In genomic region chr11:69057236-69057635, GRCh38 we compare ENCODE assay signal across 27 cellular contexts. TPM values are rescaled to one million over a fixed set of nuclear protein-coding genes. Genes with fewer than 3 reads are reported as not detected.
DNase-seq lines count a peak whose midpoint lies in the region; ATAC-seq and TF ChIP-seq lines count a peak whose summit lies in the region.
"Had no signal": no experiment of that assay in that cellular context is flagged by ENCODE, and none has a peak within 500 bp of the region (broad histone marks: within the 10 kb centered on the region; RNA-seq: fewer than 3 reads in every experiment).

No MANE protein-coding gene starts in this region.

- H3K27me3 ChIP-seq in BLaER1 treated with 17β-estradiol and CSF1 and Interleukin-3, amounts not matched to agents 10 nM and 100 nM, result no peaks in the 10 kb centered on the region
- no peaks in the 10 kb centered on the region for H3K27me3 ChIP-seq in Karpas-422 (ENCODE audit: low read length)
- no peaks in the 10 kb centered on the region for H3K27me3 ChIP-seq in MM.1S (replicated peaks; ENCODE audit: insufficient read depth, low read length)

- H3K36me3 ChIP-seq in BLaER1 treated with 17β-estradiol and CSF1 and Interleukin-3, amounts not matched to agents 10 nM and 100 nM, result peaks cover 18 to 77% (median 47%) of the 10 kb centered on the region in 11 experiments
- H3K36me3 ChIP-seq in Karpas-422 (ENCODE audit: insufficient read depth, low read length), result peaks cover 25% of the 10 kb centered on the region
- no peaks in the 10 kb centered on the region for H3K36me3 ChIP-seq in MM.1S (replicated peaks; ENCODE audit: insufficient read depth, low read length)

- H3K79me2 ChIP-seq in Karpas-422 (ENCODE audit: low read length), result peaks cover 82% of the 10 kb centered on the region
- peaks cover 29% of the 10 kb centered on the region for H3K79me2 ChIP-seq in MM.1S (ENCODE audit: low read length)

- H2AFZ ChIP-seq in Karpas-422 (ENCODE audit: low read length) (no peak overlapping the region), MM.1S (ENCODE audit: low read length) (no peak overlapping the region)
- H2AFZ ChIP-seq: GM23248 had no signal

- peak overlapping the region; percentile 91 to 98 (median 96); a peak in 21 of 22 replicates for H3K4me2 ChIP-seq in BLaER1 treated with 17β-estradiol and CSF1 and Interleukin-3, amounts not matched to agents 10 nM and 100 nM
- H3K4me2 ChIP-seq in Karpas-422 (ENCODE audit: low read depth, low read length, poor library complexity, severe bottlenecking) (no peak overlapping the region), MM.1S (ENCODE audit: low read depth, low read length) (no peak overlapping the region)

- peaks cover 80% of the 10 kb centered on the region for H3K4me1 Mint-ChIP-seq in dendritic cell treated with granulocyte-macrophage colony-stimulating factor and Interleukin-4, amounts not matched to agents 40 ng/mL and 50 ng/mL, for 4 days (ENCODE audit: low read depth)
- H3K4me1 Mint-ChIP-seq in stimulated activated memory B cell treated with anti-CD40 and anti-IgM and Interleukin-4, amounts not matched to agents 10 μg/mL and 1 μg/mL and 100 μg/mL, for 72 hours, result peaks cover 69% of the 10 kb centered on the region
- H3K4me1 Mint-ChIP-seq: H9 had no signal

- H3K27ac Mint-ChIP-seq in dendritic cell treated with granulocyte-macrophage colony-stimulating factor and Interleukin-4, amounts not matched to agents 40 ng/mL and 50 ng/mL, for 4 days, result peak overlapping the region; percentile 67
- peak overlapping the region; percentile 92 for H3K27ac Mint-ChIP-seq in stimulated activated memory B cell treated with anti-CD40 and anti-IgM and Interleukin-4, amounts not matched to agents 10 μg/mL and 1 μg/mL and 100 μg/mL, for 72 hours
- H3K27ac Mint-ChIP-seq: HFFc6 had no signal

- H3K9ac ChIP-seq in BLaER1 treated with 17β-estradiol and CSF1 and Interleukin-3, amounts not matched to agents 10 nM and 100 nM, result no peak overlapping the region
- H3K9ac ChIP-seq in Karpas-422 (ENCODE audit: low read length) (no peak overlapping the region; the same call in 1 of the 2 replicates), MM.1S (ENCODE audit: low read length) (no peak overlapping the region)
- H3K9ac ChIP-seq: GM23248, KMS-11 had no signal

- intact Hi-C loops in dendritic cell treated with granulocyte-macrophage colony-stimulating factor and Interleukin-4, amounts not matched to agents 40 ng/mL and 50 ng/mL, for 4 days (cut with micrococcal nuclease), result no loop called here

- no peak overlapping the region for H3K4me3 ChIP-seq in BLaER1 treated with 17β-estradiol and CSF1 and Interleukin-3, amounts not matched to agents 10 nM and 100 nM
- H3K4me3 ChIP-seq in Karpas-422 (ENCODE audit: low read length), result no peak overlapping the region
- H3K4me3 ChIP-seq in MM.1S (ENCODE audit: low read length), result no peak overlapping the region
- H3K4me3 ChIP-seq: GM23248 had no signal

- H3K9me3 ChIP-seq in BLaER1 treated with 17β-estradiol and CSF1 and Interleukin-3, amounts not matched to agents 10 nM and 100 nM (replicated peaks in 1 of 11), result no peaks in the 10 kb centered on the region
- H3K9me3 ChIP-seq in Karpas-422 (ENCODE audit: low read length) (no peaks in the 10 kb centered on the region), MM.1S (replicated peaks; ENCODE audit: insufficient read depth, low read length) (no peaks in the 10 kb centered on the region)

- TF ChIP-seq CTCF in MM.1S (IDR thresholded peaks at IDR 0.05; ENCODE audit: low read length), result no peak

- peaks cover 13% of the 10 kb centered on the region; the same call in 1 of the 2 replicates for H3F3A ChIP-seq in MM.1S (ENCODE audit: insufficient read depth, low read length)

- H3K27me3 Mint-ChIP-seq in dendritic cell treated with granulocyte-macrophage colony-stimulating factor and Interleukin-4, amounts not matched to agents 40 ng/mL and 50 ng/mL, for 4 days, result no peaks in the 10 kb centered on the region
- no peaks in the 10 kb centered on the region for H3K27me3 Mint-ChIP-seq in stimulated activated memory B cell treated with anti-CD40 and anti-IgM and Interleukin-4, amounts not matched to agents 10 μg/mL and 1 μg/mL and 100 μg/mL, for 72 hours
- H3K27me3 Mint-ChIP-seq: CD8-positive, alpha-beta memory T cell had no signal

- H3K4me1 ChIP-seq in BLaER1 treated with 17β-estradiol and CSF1 and Interleukin-3, amounts not matched to agents 10 nM and 100 nM, result peaks cover 64 to 86% (median 74%) of the 10 kb centered on the region in 10 experiments
- peaks cover 75% of the 10 kb centered on the region for H3K4me1 ChIP-seq in Karpas-422 (ENCODE audit: low read length)
- peaks cover 20% of the 10 kb centered on the region for H3K4me1 ChIP-seq in MM.1S (ENCODE audit: low read length)

- H3K9me3 Mint-ChIP-seq in dendritic cell treated with granulocyte-macrophage colony-stimulating factor and Interleukin-4, amounts not matched to agents 40 ng/mL and 50 ng/mL, for 4 days, result no peaks in the 10 kb centered on the region
- no peaks in the 10 kb centered on the region for H3K9me3 Mint-ChIP-seq in stimulated activated memory B cell treated with anti-CD40 and anti-IgM and Interleukin-4, amounts not matched to agents 10 μg/mL and 1 μg/mL and 100 μg/mL, for 72 hours
- H3K9me3 Mint-ChIP-seq: CD8-positive, alpha-beta memory T cell; H9; HFFc6 had no signal

- no peak overlapping the region for H3K27ac ChIP-seq in BLaER1 treated with 17β-estradiol and CSF1 and Interleukin-3, amounts not matched to agents 10 nM and 100 nM
- H3K27ac ChIP-seq in Karpas-422 (ENCODE audit: low read length) (peak overlapping the region; percentile 96), MM.1S (ENCODE audit: low read length) (no peak overlapping the region)
- H3K27ac ChIP-seq: GM23248 had no signal

- DNase-seq in Karpas-422, result no peak
- DNase-seq in activated CD4-positive, alpha-beta T cell treated with anti-CD3 and anti-CD28 coated beads for 48 hours, result no peak
- DNase-seq in MM.1S, result no peak
- no peak for DNase-seq in stimulated activated CD4-positive, alpha-beta T cell treated with anti-CD3 and anti-CD28 coated beads, Interleukin-12 subunit alpha, Interleukin-12 subunit beta, amount 100 ng/mL, for 4 hours
- DNase-seq: C1 segment of cervical spinal cord; Calu3; CD8-positive, alpha-beta memory T cell; DMS153; GM23248; H9; HFFc6; NCI-H1417; NCI-H1694 treated with DMSO at 0.1 percent for 48 hours; NCI-H2081 treated with DMSO at 0.1 percent for 48 hours; NCI-H446; NCI-H526; PC-3; SHP77 treated with DMSO at 0.1 percent for 48 hours had no signal

- H3K36me3 Mint-ChIP-seq in dendritic cell treated with granulocyte-macrophage colony-stimulating factor and Interleukin-4, amounts not matched to agents 40 ng/mL and 50 ng/mL, for 4 days (ENCODE audit: low read depth), result peaks cover 42% of the 10 kb centered on the region
- H3K36me3 Mint-ChIP-seq in stimulated activated memory B cell treated with anti-CD40 and anti-IgM and Interleukin-4, amounts not matched to agents 10 μg/mL and 1 μg/mL and 100 μg/mL, for 72 hours, result peaks cover 67% of the 10 kb centered on the region

- no peak overlapping the region for H3K4me3 Mint-ChIP-seq in dendritic cell treated with granulocyte-macrophage colony-stimulating factor and Interleukin-4, amounts not matched to agents 40 ng/mL and 50 ng/mL, for 4 days
- H3K4me3 Mint-ChIP-seq in stimulated activated memory B cell treated with anti-CD40 and anti-IgM and Interleukin-4, amounts not matched to agents 10 μg/mL and 1 μg/mL and 100 μg/mL, for 72 hours, result no peak overlapping the region
- H3K4me3 Mint-ChIP-seq: H9, HFFc6 had no signal

- no peak for ATAC-seq in stimulated activated memory B cell treated with anti-CD40 and anti-IgM and Interleukin-4, amounts not matched to agents 10 μg/mL and 1 μg/mL and 100 μg/mL, for 72 hours
- ATAC-seq: PC-3, SK-N-SH treated with all-trans-retinoic acid at 6 μM for 48 hours had no signal

- H4K20me1 ChIP-seq in BLaER1 treated with 17β-estradiol and CSF1 and Interleukin-3, amounts not matched to agents 10 nM and 100 nM, result peaks cover 96 to 100% (median 100%) of the 10 kb centered on the region in 11 experiments
- H4K20me1 ChIP-seq in Karpas-422 (ENCODE audit: insufficient read depth, low read depth, low read length), result peaks cover 47% of the 10 kb centered on the region; the same call in 1 of the 2 replicates
- no peaks in the 10 kb centered on the region for H4K20me1 ChIP-seq in MM.1S (ENCODE audit: insufficient read depth, low read length)

- H3K9me2 ChIP-seq in Karpas-422 (replicated peaks; ENCODE audit: insufficient read depth, low read length) (no peaks in the 10 kb centered on the region), MM.1S (replicated peaks; ENCODE audit: insufficient read depth, low read length) (no peaks in the 10 kb centered on the region)

RNA-seq across cellular contexts. Expression of gene TPCN2, which starts 8.5 kb away (rescaled TPM):
- 37.6 and 49.3 TPM in 2 replicates for total RNA-seq in Karpas-422 (2014; rRNA removed; shearing (Covaris generic); ENCODE audit: low replicate concordance)

RNA-seq across cellular contexts. Expression of gene MRGPRF, which starts 44.2 kb away (rescaled TPM):
- total RNA-seq in Karpas-422 (2014; rRNA removed; shearing (Covaris generic); ENCODE audit: low replicate concordance), result not detected in 2 replicates
- total RNA-seq: CD8-positive, alpha-beta memory T cell; G401; HT1080; M059J; PC-3; RPMI7951 had no signal

Comparison
In these comparisons a context has a peak if more than half of its experiments do, and no peak if none do; other contexts are left out.
1. H3K4me2 ChIP-seq: peak in BLaER1 treated with 17β-estradiol and CSF1 and Interleukin-3, amounts not matched to agents 10 nM and 100 nM (11 of 11); none in Karpas-422 (single experiment) and MM.1S (single experiment).